In the genomic region with DNA sequence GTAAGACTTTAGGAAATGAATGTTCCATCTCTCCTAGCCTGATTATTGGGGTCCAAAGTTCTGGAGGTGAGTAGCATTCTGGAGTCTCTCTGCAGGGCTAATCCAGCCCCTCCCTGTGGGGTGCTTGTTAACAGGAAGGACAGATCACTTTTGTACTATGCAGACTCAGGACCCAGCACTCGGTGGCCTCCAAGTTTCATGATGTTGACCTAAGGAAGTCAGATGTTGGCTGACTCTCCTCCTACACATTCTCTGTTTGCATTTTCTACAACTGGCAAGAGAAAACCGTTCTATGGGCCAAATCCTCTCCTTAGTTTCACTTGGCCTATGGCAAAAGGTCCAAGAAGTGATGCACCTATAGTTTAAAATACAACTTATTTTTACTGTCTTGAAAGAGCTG, we compare ENCODE assay signal across 32 cellular contexts. TPM values are rescaled to one million over a fixed set of nuclear protein-coding genes. Genes with fewer than 3 reads are reported as not detected.
DNase-seq lines count a peak whose midpoint lies in the region; ATAC-seq, FAIRE-seq and TF ChIP-seq lines count a peak whose summit lies in the region.
"Had no signal": no experiment of that assay in that cellular context is flagged by ENCODE, and none has a peak within 500 bp of the region (broad histone marks: within the 10 kb centered on the region; RNA-seq: fewer than 3 reads in every experiment).

No MANE protein-coding gene starts in this region.

- H3K79me2 ChIP-seq in GM12878 (ENCODE audit: control insufficient read depth, insufficient read depth, low read length) = no peaks in the 10 kb centered on the region

- H3K4me3 ChIP-seq in LNCaP clone FGC (ENCODE audit: low read depth, low read length) (no peak overlapping the region), GM12878 (no peak overlapping the region), small intestine (ENCODE audit: low read depth in 1 of 2, low read length in 2 of 2) (no peak overlapping the region), left ventricle myocardium inferior (no peak overlapping the region), brain microvascular endothelial cell (ENCODE audit: low read depth, low read length) (no peak overlapping the region), H7 (ENCODE audit: insufficient read depth, low read depth, low read length) (no peak overlapping the region)
- H3K4me3 ChIP-seq: GM23338, HAP-1, K562 had no signal

- FAIRE-seq in GM12878 (lab: Jason Lieb, UNC) (no peak), small intestine (lab: Jason Lieb, UNC) (no peak)
- FAIRE-seq: GM19239, HTR-8/SVneo, K562 had no signal

- TF ChIP-seq POLR2A in GM12878 (IDR thresholded peaks at IDR 0.05; ENCODE audit: low read depth, low read length) = no peak

- ATAC-seq in GM12878 = peak; percentile 37; the same call in 2 of the 3 replicates
- ATAC-seq in HG02981 (IDR thresholded peaks at IDR 0.05; ENCODE audit: unreplicated experiment) = no peak
- ATAC-seq: CD8-positive, alpha-beta T cell; GM23338; K562; Panc1 had no signal

- DNase-seq in GM13976 (ENCODE audit: low spot score) = peak; percentile 30
- peak; percentile 80 for DNase-seq in LNCaP clone FGC (ENCODE audit: low read depth)
- no peak for DNase-seq in GM12878 (ENCODE audit: low read depth, low spot score)
- DNase-seq in small intestine = peak; percentile 15
- no peak for DNase-seq in left ventricle myocardium inferior
- DNase-seq in brain microvascular endothelial cell = no peak
- DNase-seq in H7 = no peak
- DNase-seq: C1 segment of cervical spinal cord; CD8-positive, alpha-beta T cell; DMS 273 treated with DMSO at 0.1 percent for 48 hours; DMS79; EL; GDM1; HFFc6; Kasumi-1; NCI-H1105 treated with DMSO at 0.1 percent for 48 hours; NCI-H146; NCI-H1930; NCI-H2107; NCI-H524; NCI-H774; SHP77 treated with DMSO at 0.1 percent for 48 hours had no signal

- H3K36me3 ChIP-seq in GM12878 (ENCODE audit: control insufficient read depth in 2 of 2, insufficient read depth in 2 of 2, low read length in 1 of 2) (no peaks in the 10 kb centered on the region), small intestine (ENCODE audit: control insufficient read depth in 2 of 2, insufficient read depth in 2 of 2, low read length in 2 of 2) (no peaks in the 10 kb centered on the region), left ventricle myocardium inferior (no peaks in the 10 kb centered on the region), brain microvascular endothelial cell (replicated peaks) (no peaks in the 10 kb centered on the region), H7 (replicated peaks; ENCODE audit: control insufficient read depth, insufficient read depth, low read length) (no peaks in the 10 kb centered on the region)
- H3K36me3 ChIP-seq: HAP-1 had no signal

- TF ChIP-seq CTCF in GM13976 (IDR thresholded peaks at IDR 0.05; ENCODE audit: borderline replicate concordance, control extremely low read depth, extremely low read depth, insufficient read depth, missing control alignments) (no peak), LNCaP clone FGC (IDR thresholded peaks at IDR 0.05; ENCODE audit: control insufficient read depth, extremely low read depth, insufficient read depth) (no peak), GM12878 (IDR thresholded peaks at IDR 0.05 in 2 of 3, conservative IDR thresholded peaks at IDR 0.05 in 1 of 3; ENCODE audit: control insufficient read depth in 2 of 3, extremely low read depth in 1 of 3, insufficient read depth in 1 of 3, low read depth in 3 of 3, low read length in 3 of 3) (no peak), left ventricle myocardium inferior (IDR thresholded peaks at IDR 0.05; ENCODE audit: borderline replicate concordance) (no peak), brain microvascular endothelial cell (IDR thresholded peaks at IDR 0.05; ENCODE audit: low read depth, low read length, missing control alignments) (no peak)

- 0% methylated on average over 2 of the region's 2 CpGs for WGBS in GM12878 (ENCODE audit: insufficient coverage, insufficient replicate concordance, low lambda C conversion rate, missing lambda C conversion rate)
- WGBS in small intestine, 3 donors = 10 to 40% (median 19%) methylated on average over 2 of the region's 2 CpGs

- intact Hi-C loops in GM12878 (cut with micrococcal nuclease; ENCODE audit: unreplicated experiment) (no loop called here), left ventricle myocardium inferior (cut with micrococcal nuclease) (no loop called here)

- no peak overlapping the region for H2AFZ ChIP-seq in GM12878 (ENCODE audit: control insufficient read depth, low read depth, low read length)
- H2AFZ ChIP-seq: GM23338 had no signal

- in situ Hi-C loops in GM13976 (cut with MboI; ENCODE audit: low sequenced_read_pairs, unreplicated experiment) = no loop called here
- in situ Hi-C loops in GM12878 (cut with MboI) = no loop called here
- in situ Hi-C loops in brain microvascular endothelial cell (cut with HindIII; ENCODE audit: low pct_ligation_motif_present, low sequenced_read_pairs) = no loop called here

- H3K27ac ChIP-seq in GM12878 (ENCODE audit: control insufficient read depth, insufficient read depth) (no peak overlapping the region), small intestine (ENCODE audit: low read depth in 1 of 2, low read length in 1 of 2) (no peak overlapping the region), left ventricle myocardium inferior (replicated peaks) (no peak overlapping the region), brain microvascular endothelial cell (no peak overlapping the region)
- H3K27ac ChIP-seq: RWPE1 had no signal

- no peak overlapping the region for H3K4me2 ChIP-seq in GM12878 (ENCODE audit: control insufficient read depth, insufficient read depth)
- H3K4me2 ChIP-seq: GM23338 had no signal

- no peak for TF ChIP-seq EP300 in GM12878 (IDR thresholded peaks at IDR 0.05; ENCODE audit: borderline replicate concordance in 1 of 2, control insufficient read depth in 1 of 2, low read depth in 2 of 2, low read length in 2 of 2)

- no peak for TF ChIP-seq RAD21 in GM12878 (IDR thresholded peaks at IDR 0.05; ENCODE audit: insufficient read depth, low read depth, low read length)

- no peaks in the 10 kb centered on the region for H4K20me1 ChIP-seq in GM12878 (ENCODE audit: control insufficient read depth, insufficient read depth)

- H3K27me3 ChIP-seq in GM12878 (replicated peaks in 1 of 2; ENCODE audit: control insufficient read depth in 2 of 2, insufficient read depth in 2 of 2, low read length in 1 of 2) = peaks cover 6 to 11% of the 10 kb centered on the region in 2 experiments
- peaks cover 0 to 5% of the 10 kb centered on the region in 2 donors for H3K27me3 ChIP-seq in small intestine (ENCODE audit: control insufficient read depth in 2 of 2, insufficient read depth in 2 of 2, low read length in 2 of 2)
- H3K27me3 ChIP-seq in left ventricle myocardium inferior (ENCODE audit: low read depth) = peaks cover 15% of the 10 kb centered on the region
- no peaks in the 10 kb centered on the region for H3K27me3 ChIP-seq in brain microvascular endothelial cell (replicated peaks)
- H3K27me3 ChIP-seq in H7 (ENCODE audit: control insufficient read depth, insufficient read depth, low read length) = peaks cover 20% of the 10 kb centered on the region

- no peaks in the 10 kb centered on the region for H3K4me1 ChIP-seq in GM12878 (ENCODE audit: control insufficient read depth, insufficient read depth, low read length)
- H3K4me1 ChIP-seq in small intestine (ENCODE audit: control insufficient read depth in 2 of 2, insufficient read depth in 1 of 2, low read depth in 1 of 2, low read length in 1 of 2) = no peaks in the 10 kb centered on the region
- H3K4me1 ChIP-seq in left ventricle myocardium inferior = no peaks in the 10 kb centered on the region
- H3K4me1 ChIP-seq: HAP-1 had no signal

- RAD21 ChIA-PET in GM12878 (lab: Charles Lee; ENCODE audit: unreplicated experiment) = no interaction called here

- H3K9me3 ChIP-seq in GM12878 (replicated peaks; ENCODE audit: control insufficient read depth, insufficient read depth, low read length) (no peaks in the 10 kb centered on the region), small intestine (ENCODE audit: control insufficient read depth, low read depth) (no peaks in the 10 kb centered on the region), left ventricle myocardium inferior (replicated peaks) (no peaks in the 10 kb centered on the region)
- H3K9me3 ChIP-seq: HAP-1 had no signal

- SMC1A ChIA-PET in GM12878 (lab: Charles Lee; ENCODE audit: uncharacterized antibody, unreplicated experiment) = no interaction called here

- CTCF ChIA-PET in GM12878 (lab: Yijun Ruan, JAX) = no interaction called here

- POLR2A ChIA-PET in GM12878 (lab: Charles Lee) = no interaction called here

- BruUV-seq in GM12878 (replicated peaks; lab: Mats Ljungman, UMichigan) = no TSS peak

- H3K9ac ChIP-seq in GM12878 (ENCODE audit: control insufficient read depth, insufficient read depth, low read length) = no peak overlapping the region

TF ChIP-seq in GM12878, 131 proteins besides CTCF, POLR2A, EP300 and RAD21:
- no peak for TF ChIP-seq GABPA (IDR thresholded peaks at IDR 0.05; ENCODE audit: low read depth)

RNA-seq across cellular contexts. Expression of gene PDE8B, which starts 5.5 kb away (rescaled TPM):
- 0.27 and 0.31 TPM in 2 replicates for total RNA-seq in GM12878 (2013; cell fraction: nucleolus; rRNA removed)
- total RNA-seq in GM12878 (2014; rRNA removed) (under 0.01 and 0.06 TPM in 2 replicates), GM12878 (2014; rRNA removed; fragmentation: Illumina TruSeq; extraction: Trizol) (0.04 and 0.05 TPM in 2 replicates), GM12878 (2021) (0.05 TPM in 1 of 2 replicates, not detected in the other), left ventricle myocardium inferior (5.9 TPM)
- 0.20 TPM for polyA plus RNA-seq in GM12878 (2011; ENCODE audit: low read depth)
- polyA plus RNA-seq in GM12878 (2011; rRNA removed) (0.09 TPM in 1 of 2 replicates, not detected in the other), GM12878 (2014; fragmentation: Illumina TruSeq; extraction: Trizol) (0.03 and 0.30 TPM in 2 replicates), GM12878 (2014; fragmentation: Nextera tagmentation; extraction: Ambion mirVana) (under 1 TPM; 0.20 to 0.31 TPM), GM12878 (2014; rRNA removed) (not detected in 2 replicates), GM12878 (2016; fragmentation: Nextera tagmentation; extraction: Ambion mirVana) (under 1 TPM; 0.37 to 0.44 TPM), small intestine (1 to 10 TPM in 1 of 3 donors, under 1 TPM in 2; 0.22 to 1.2 (median 0.81) TPM)
- 0.02 TPM in 1 of 2 replicates, not detected in the other for polyA plus RNA-seq in GM12878 (2011; cell fraction: cytosol; rRNA removed)
- polyA plus RNA-seq in GM12878 (2011; cell fraction: nucleus; rRNA removed) = not detected in 2 replicates
- polyA plus RNA-seq in GM12878 (2012) = 0.19 and 0.36 TPM in 2 replicates
- polyA minus RNA-seq in GM12878 (2011; rRNA and poly(A)+ RNA removed) = 0.07 TPM in 1 of 2 replicates, not detected in the other
- 2.3 TPM in 1 of 2 replicates, not detected in the other for polyA minus RNA-seq in GM12878 (2011; cell fraction: cytosol; rRNA and poly(A)+ RNA removed)
- 0.10 and 0.12 TPM in 2 replicates for polyA minus RNA-seq in GM12878 (2011; cell fraction: nucleus; rRNA and poly(A)+ RNA removed)
- total RNA-seq in H7 (2014; rRNA removed; shearing (Covaris generic)) = 0.03 and 1.9 TPM in 2 replicates
- total RNA-seq: CD8-positive, alpha-beta T cell; K562; MCF 10A; T-helper 1 cell treated with Interleukin-12 subunit alpha and Interleukin-12 subunit beta and Interleukin-4 antibody, amounts not matched to agents 30 ng/mL and 1 ng/mL, for 36 hours had no signal

Comparison
In these comparisons a context has a peak if more than half of its experiments do, and no peak if none do; other contexts are left out.
1. DNase-seq: peak in GM13976 (single experiment), LNCaP clone FGC (single experiment) and small intestine (single experiment); none in GM12878 (single experiment), left ventricle myocardium inferior (single experiment), brain microvascular endothelial cell (single experiment) and H7 (single experiment).